ENCODE assay signal across 24 cellular contexts in the genomic region with DNA sequence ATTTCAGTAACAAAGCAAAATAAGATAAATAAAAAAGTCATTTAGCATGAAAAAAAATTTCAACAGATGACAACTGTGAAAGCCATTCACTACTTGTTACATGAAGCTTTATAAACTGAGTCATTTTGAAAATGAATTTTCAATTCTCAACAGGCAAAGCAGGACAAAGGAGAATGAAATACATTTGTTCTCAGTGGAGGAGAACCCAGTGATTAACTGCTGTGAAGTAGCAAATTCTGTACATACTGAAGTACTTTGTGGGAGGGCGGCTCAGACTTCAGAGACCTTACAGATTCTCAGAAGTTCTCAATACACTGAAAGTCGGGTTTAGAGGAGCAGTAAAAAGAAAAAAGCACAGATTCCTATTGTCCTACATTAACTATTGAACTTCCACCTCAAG. TPM values are rescaled to one million over a fixed set of nuclear protein-coding genes. Genes with fewer than 3 reads are reported as not detected.
DNase-seq lines count a peak whose midpoint lies in the region; ATAC-seq, FAIRE-seq and TF ChIP-seq lines count a peak whose summit lies in the region.
"Had no signal": no experiment of that assay in that cellular context is flagged by ENCODE, and none has a peak within 500 bp of the region (broad histone marks: within the 10 kb centered on the region; RNA-seq: fewer than 3 reads in every experiment).

No MANE protein-coding gene starts in this region.

- H3K18ac ChIP-seq in mesenchymal stem cell (ENCODE audit: low read depth in 1 of 2, low read length in 2 of 2), result no peak overlapping the region

- no peak overlapping the region for H2BK120ac ChIP-seq in mesenchymal stem cell (ENCODE audit: low read depth, low read length)

- H3K36me3 ChIP-seq in HUES64 (ENCODE audit: insufficient read depth, low read length) (peaks cover 65% of the 10 kb centered on the region), brain microvascular endothelial cell (replicated peaks) (peaks cover 33% of the 10 kb centered on the region), mesenchymal stem cell (ENCODE audit: control insufficient read depth in 1 of 2, insufficient read depth in 2 of 2, low read depth in 1 of 2, low read length in 2 of 2) (peaks cover 0 to 49% of the 10 kb centered on the region in 2 experiments)

- H3K36me3 Mint-ChIP-seq in activated naive CD8-positive, alpha-beta T cell treated with anti-CD3 and anti-CD28 coated beads for 36 hours, result peaks cover 18% of the 10 kb centered on the region
- no peaks in the 10 kb centered on the region for H3K36me3 Mint-ChIP-seq in Calu3 (ENCODE audit: insufficient read depth, unreplicated experiment)

- H3K27ac ChIP-seq in HUES64 (ENCODE audit: low read depth, low read length) (peak overlapping the region; percentile 34; the same call in 1 of the 2 replicates), brain microvascular endothelial cell (peak overlapping the region; percentile 15), mesenchymal stem cell (ENCODE audit: low read length, poor library complexity, severe bottlenecking) (no peak overlapping the region)
- H3K27ac ChIP-seq: skin epidermis, stomach, upper lobe of left lung had no signal

- H3K9ac ChIP-seq in HUES64 (ENCODE audit: low read depth, low read length) (no peak overlapping the region), mesenchymal stem cell (ENCODE audit: low read length) (peak overlapping the region; percentile 61)

- H2BK15ac ChIP-seq in mesenchymal stem cell (ENCODE audit: low read depth, poor library complexity, severe bottlenecking), result no peak overlapping the region

- intact Hi-C loops in Calu3 (cut with micrococcal nuclease; ENCODE audit: unreplicated experiment), result no loop called here

- no peak overlapping the region for H2AFZ ChIP-seq in mesenchymal stem cell (ENCODE audit: low read depth, low read length)

- no peak overlapping the region for H3K14ac ChIP-seq in mesenchymal stem cell (ENCODE audit: low read length in 2 of 2)

- H3K4me1 ChIP-seq in HUES64 (ENCODE audit: insufficient read depth, low read length) (peaks cover 28% of the 10 kb centered on the region), mesenchymal stem cell (ENCODE audit: control insufficient read depth, insufficient read depth, low read depth, low read length) (no peaks in the 10 kb centered on the region)
- H3K4me1 ChIP-seq: upper lobe of left lung had no signal

- no peak overlapping the region for H2BK5ac ChIP-seq in mesenchymal stem cell (ENCODE audit: low read depth, low read length, poor library complexity, severe bottlenecking)

- no peak overlapping the region for H2AK5ac ChIP-seq in mesenchymal stem cell (ENCODE audit: low read length, severe bottlenecking)

- H3K9me3 ChIP-seq in HUES64 (ENCODE audit: insufficient read depth, low read depth, low read length), result no peaks in the 10 kb centered on the region
- H3K9me3 ChIP-seq in mesenchymal stem cell (ENCODE audit: control insufficient read depth, low read length), result no peaks in the 10 kb centered on the region
- H3K9me3 ChIP-seq: stomach, upper lobe of left lung had no signal

- no peaks in the 10 kb centered on the region for H3K27me3 Mint-ChIP-seq in activated naive CD8-positive, alpha-beta T cell treated with anti-CD3 and anti-CD28 coated beads for 36 hours
- H3K27me3 Mint-ChIP-seq in Calu3 (ENCODE audit: unreplicated experiment), result no peaks in the 10 kb centered on the region
- H3K27me3 Mint-ChIP-seq: B cell; CD8-positive, alpha-beta memory T cell had no signal

- FAIRE-seq in GM19239 (lab: Jason Lieb, UNC), result peak; percentile 8

- H3K27ac Mint-ChIP-seq in activated naive CD8-positive, alpha-beta T cell treated with anti-CD3 and anti-CD28 coated beads for 36 hours, result no peak overlapping the region
- H3K27ac Mint-ChIP-seq in Calu3 (ENCODE audit: unreplicated experiment), result no peak overlapping the region
- H3K27ac Mint-ChIP-seq: B cell, natural killer cell had no signal

- H3K9me3 Mint-ChIP-seq in activated naive CD8-positive, alpha-beta T cell treated with anti-CD3 and anti-CD28 coated beads for 36 hours, result no peaks in the 10 kb centered on the region
- H3K9me3 Mint-ChIP-seq in Calu3 (ENCODE audit: low read depth, unreplicated experiment), result no peaks in the 10 kb centered on the region
- H3K9me3 Mint-ChIP-seq: CD8-positive, alpha-beta memory T cell; natural killer cell had no signal

- H4K91ac ChIP-seq in mesenchymal stem cell (ENCODE audit: low read length), result no peak overlapping the region

- no peaks in the 10 kb centered on the region for H3K27me3 ChIP-seq in HUES64 (ENCODE audit: insufficient read depth, low read length)
- no peaks in the 10 kb centered on the region for H3K27me3 ChIP-seq in brain microvascular endothelial cell (replicated peaks)
- H3K27me3 ChIP-seq in mesenchymal stem cell (ENCODE audit: control insufficient read depth in 1 of 2, insufficient read depth in 1 of 2, low read length in 2 of 2), result no peaks in the 10 kb centered on the region
- H3K27me3 ChIP-seq: stomach, upper lobe of left lung had no signal

- H3K4me2 ChIP-seq in mesenchymal stem cell (ENCODE audit: low read length, poor library complexity, severe bottlenecking), result no peak overlapping the region

- no peak overlapping the region for H3K4me3 ChIP-seq in HUES64 (ENCODE audit: low read length)
- no peak overlapping the region for H3K4me3 ChIP-seq in brain microvascular endothelial cell (ENCODE audit: low read depth, low read length)
- H3K4me3 ChIP-seq in mesenchymal stem cell (ENCODE audit: insufficient read depth in 1 of 2, low read depth in 1 of 2, low read length in 2 of 2), result no peak overlapping the region
- H3K4me3 ChIP-seq: skin epidermis, stomach, upper lobe of left lung had no signal

- H2BK12ac ChIP-seq in mesenchymal stem cell (ENCODE audit: low read length in 2 of 2), result no peak overlapping the region

- peaks cover 16% of the 10 kb centered on the region for H3K79me1 ChIP-seq in mesenchymal stem cell (replicated peaks; ENCODE audit: low read length, poor library complexity, severe bottlenecking)

- CTCF ChIA-PET in Calu3 (lab: Charles Lee), result no interaction called here

- TF ChIP-seq CTCF in brain microvascular endothelial cell (IDR thresholded peaks at IDR 0.05; ENCODE audit: low read depth, low read length, missing control alignments), result no peak
- no peak for TF ChIP-seq CTCF in Calu3 (IDR thresholded peaks at IDR 0.05; ENCODE audit: unreplicated experiment)

- in situ Hi-C loops in brain microvascular endothelial cell (cut with HindIII; ENCODE audit: low pct_ligation_motif_present, low sequenced_read_pairs), result no loop called here

- no peak overlapping the region for H3K23ac ChIP-seq in mesenchymal stem cell (ENCODE audit: low read length in 2 of 2)

- no TSS peak for BruUV-seq in Calu3 (replicated peaks; lab: Mats Ljungman, UMichigan)

- H4K8ac ChIP-seq in mesenchymal stem cell (ENCODE audit: low read length), result no peak overlapping the region

- ATAC-seq in GM18867 (IDR thresholded peaks at IDR 0.05; ENCODE audit: unreplicated experiment) (no peak), GM19455 (IDR thresholded peaks at IDR 0.05; ENCODE audit: unreplicated experiment) (no peak)
- ATAC-seq: natural killer cell, Panc1 had no signal

- H3K4ac ChIP-seq in mesenchymal stem cell (ENCODE audit: low read depth in 1 of 2, low read length in 2 of 2), result no peak overlapping the region

- H3K4me3 Mint-ChIP-seq in activated naive CD8-positive, alpha-beta T cell treated with anti-CD3 and anti-CD28 coated beads for 36 hours, result no peak overlapping the region
- no peak overlapping the region for H3K4me3 Mint-ChIP-seq in Calu3 (ENCODE audit: low read depth, unreplicated experiment)
- H3K4me3 Mint-ChIP-seq: B cell; CD8-positive, alpha-beta memory T cell; natural killer cell had no signal

- H3K4me1 Mint-ChIP-seq in activated naive CD8-positive, alpha-beta T cell treated with anti-CD3 and anti-CD28 coated beads for 36 hours, result peaks cover 6% of the 10 kb centered on the region
- H3K4me1 Mint-ChIP-seq in Calu3 (ENCODE audit: low read depth, unreplicated experiment), result no peaks in the 10 kb centered on the region

- 83% methylated on average over 2 of the region's 2 CpGs for WGBS in HUES64
- 91% methylated on average over 2 of the region's 2 CpGs for WGBS in mesenchymal stem cell

- DNase-seq in GM19239 (ENCODE audit: insufficient read length, low spot score), result no peak
- DNase-seq in brain microvascular endothelial cell, result no peak
- no peak for DNase-seq in mesenchymal stem cell
- no peak for DNase-seq in activated naive CD8-positive, alpha-beta T cell treated with anti-CD3 and anti-CD28 coated beads for 36 hours
- no peak for DNase-seq in Calu3
- DNase-seq: activated naive CD4-positive, alpha-beta T cell treated with Interleukin-2 at 50 U/mL for 16 hours; activated T-cell treated with anti-CD3 and anti-CD28 coated beads, Interleukin-2, amount 50 U/mL, for 48 hours; amygdala; CD8-positive, alpha-beta memory T cell; hypothalamus; natural killer cell; NCI-H1048; NCI-H1694 treated with DMSO at 0.1 percent for 48 hours; occipital lobe; SHP77; stimulated activated CD8-positive, alpha-beta memory T cell treated with anti-CD3 and anti-CD28 coated beads, Interleukin-4, amount 100 ng/mL, for 48 hours; stomach; upper lobe of left lung had no signal

RNA-seq across cellular contexts. Expression of a gene that starts 21.7 kb away (rescaled TPM):
- 39.6 TPM for polyA plus RNA-seq in HUES64 (2013, experiment 1 of 2)
- 38.0 TPM for polyA plus RNA-seq in HUES64 (2013, experiment 2 of 2)
- 65.6 TPM for polyA plus RNA-seq in mesenchymal stem cell (2013, experiment 1 of 2)
- polyA plus RNA-seq in mesenchymal stem cell (2013, experiment 2 of 2), result 61.1 TPM
- 10 to 100 TPM; 66.5 to 68.7 TPM for total RNA-seq in activated naive CD8-positive, alpha-beta T cell treated with anti-CD3 and anti-CD28 coated beads for 36 hours
- 93.0 and 102 TPM in 2 replicates for total RNA-seq in Calu3 (2022)

RNA-seq across cellular contexts. Expression of a gene that starts 21.8 kb away (rescaled TPM):
- 11.7 TPM for polyA plus RNA-seq in HUES64 (2013, experiment 1 of 2)
- 11.0 TPM for polyA plus RNA-seq in HUES64 (2013, experiment 2 of 2)
- polyA plus RNA-seq in mesenchymal stem cell (2013, experiment 1 of 2), result 18.2 TPM
- polyA plus RNA-seq in mesenchymal stem cell (2013, experiment 2 of 2), result 18.2 TPM
- total RNA-seq in activated naive CD8-positive, alpha-beta T cell treated with anti-CD3 and anti-CD28 coated beads for 36 hours, result 1 to 10 TPM; 4.1 to 5.2 TPM
- 6.6 and 7.1 TPM in 2 replicates for total RNA-seq in Calu3 (2022)
